In genomic region chr10:14009315-14010082, GRCh38 we compare ENCODE assay signal across 8 cellular contexts.
DNase-seq lines count a peak whose midpoint lies in the region; ATAC-seq and TF ChIP-seq lines count a peak whose summit lies in the region.

No MANE protein-coding gene starts in this region.

- H3K9me3 Mint-ChIP-seq in natural killer cell treated with Interleukin-12 subunit alpha and Interleukin-12 subunit beta and Interleukin-15 and Interleukin-18, amount 100 ng/mL, for 72 hours: no peaks in the 10 kb centered on the region

- H3K27ac Mint-ChIP-seq in natural killer cell treated with Interleukin-12 subunit alpha and Interleukin-12 subunit beta and Interleukin-15 and Interleukin-18, amount 100 ng/mL, for 72 hours: peak overlapping the region; percentile 15 to 47

- H3K36me3 Mint-ChIP-seq in natural killer cell treated with Interleukin-12 subunit alpha and Interleukin-12 subunit beta and Interleukin-15 and Interleukin-18, amount 100 ng/mL, for 72 hours: no peaks in the 10 kb centered on the region

- no peaks in the 10 kb centered on the region for H3K4me1 ChIP-seq in breast epithelium
- peaks cover 0 to 25% (median 9%) of the 10 kb centered on the region in 4 donors for H3K4me1 ChIP-seq in stomach

- H3K36me3 ChIP-seq in breast epithelium (no peaks in the 10 kb centered on the region), stomach (no peaks in the 10 kb centered on the region)

- intact Hi-C loops in breast epithelium (cut with DNase I; ENCODE audit: low total_unique reads) (no loop called here), stomach (cut with DNase I; ENCODE audit: low total_unique reads) (no loop called here)

- peaks cover 20 to 22% of the 10 kb centered on the region in 2 donors for H3K4me1 Mint-ChIP-seq in natural killer cell treated with Interleukin-12 subunit alpha and Interleukin-12 subunit beta and Interleukin-15 and Interleukin-18, amount 100 ng/mL, for 72 hours (ENCODE audit: low read depth in 2 of 2)

- DNase-seq in ACHN (peak; percentile 34), breast epithelium (ENCODE audit: low spot score in 2 of 2) (no peak), stomach (no peak), NCI-H187 (lab: John Stamatoyannopoulos, UW) (no peak)
- no peak for DNase-seq in natural killer cell treated with Interleukin-12 subunit alpha and Interleukin-12 subunit beta and Interleukin-15 and Interleukin-18, amount 100 ng/mL, for 72 hours (ENCODE audit: low spot score)

- in situ Hi-C loops in ACHN (cut with HindIII; ENCODE audit: low pct_ligation_motif_present, low pct_unique_long_range_greater_than_20kb, low sequenced_read_pairs): no loop called here

- no peak for TF ChIP-seq EP300 in stomach (IDR thresholded peaks at IDR 0.05)

- peaks cover 27 to 46% of the 10 kb centered on the region in 2 donors for H3K27me3 Mint-ChIP-seq in natural killer cell treated with Interleukin-12 subunit alpha and Interleukin-12 subunit beta and Interleukin-15 and Interleukin-18, amount 100 ng/mL, for 72 hours

- H3K9me3 ChIP-seq in breast epithelium (no peaks in the 10 kb centered on the region), stomach (no peaks in the 10 kb centered on the region)

- H3K4me3 ChIP-seq in WI38 (ENCODE audit: low read depth, low read length) (peak overlapping the region; percentile 54), breast epithelium (peak overlapping the region; percentile 28 to 60 (median 33)), stomach (peak overlapping the region; percentile 15 to 25 (median 20))

- WGBS in stomach, 5 donors: 39 to 50% (median 44%) methylated on average over 23 of the region's 23 CpGs

- H3K27ac ChIP-seq in breast epithelium (peak overlapping the region in 1 of 2 donors; percentile 53), stomach (peak overlapping the region in 4 of 5 donors; percentile 39 to 56 (median 46))

- TF ChIP-seq POLR2A in breast epithelium (IDR thresholded peaks at IDR 0.05): no peak
- TF ChIP-seq POLR2A in stomach (IDR thresholded peaks at IDR 0.05): no peak

- no peak for TF ChIP-seq CTCF in WI38 (IDR thresholded peaks at IDR 0.05; ENCODE audit: low read depth, low read length)
- no peak for TF ChIP-seq CTCF in breast epithelium (IDR thresholded peaks at IDR 0.05)
- no peak for TF ChIP-seq CTCF in stomach (IDR thresholded peaks at IDR 0.05)

- H3K27me3 ChIP-seq in breast epithelium (peaks cover 0 to 3% of the 10 kb centered on the region in 2 donors), stomach (peaks cover 0 to 36% (median 13%) of the 10 kb centered on the region in 3 donors)

- H3K4me3 Mint-ChIP-seq in natural killer cell treated with Interleukin-12 subunit alpha and Interleukin-12 subunit beta and Interleukin-15 and Interleukin-18, amount 100 ng/mL, for 72 hours: peak overlapping the region; percentile 78

- peak; percentile 52 for ATAC-seq in GM21576 (IDR thresholded peaks at IDR 0.05; ENCODE audit: unreplicated experiment)
- ATAC-seq in natural killer cell treated with Interleukin-12 subunit alpha and Interleukin-12 subunit beta and Interleukin-15 and Interleukin-18, amount 100 ng/mL, for 72 hours: peak; percentile 36 to 73
- no peak for ATAC-seq in GM18861 (IDR thresholded peaks at IDR 0.05; ENCODE audit: unreplicated experiment)
